27 cellular contexts compared by ENCODE assay signal in the genomic region with DNA sequence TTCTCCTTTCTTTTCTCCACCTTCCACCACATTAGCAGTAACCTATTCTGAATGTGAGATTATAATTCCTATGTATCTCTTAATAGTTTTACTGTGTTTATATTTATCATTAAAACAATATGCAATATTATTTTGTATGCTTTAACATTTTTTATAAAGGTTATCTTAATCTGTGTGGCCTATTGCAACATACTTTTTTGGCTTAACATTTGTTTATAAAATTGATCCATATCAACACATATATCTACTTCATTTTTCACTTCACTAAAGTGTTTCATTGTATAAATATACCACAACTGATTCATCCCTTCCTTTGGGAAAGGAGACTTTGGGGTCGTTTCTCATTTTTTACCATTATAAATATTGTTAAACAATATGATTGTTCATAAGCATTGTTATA.
"Had no signal": no experiment of that assay in that cellular context is flagged by ENCODE, and none has a peak within 500 bp of the region (broad histone marks: within the 10 kb centered on the region; RNA-seq: fewer than 3 reads in every experiment).

No MANE protein-coding gene starts in this region.

- ATAC-seq: mucosa of descending colon; natural killer cell treated with Interleukin-12 subunit alpha and Interleukin-12 subunit beta and Interleukin-15 and Interleukin-18, amount 100 ng/mL, for 72 hours; stimulated activated memory B cell treated with anti-CD40 and anti-IgM and Interleukin-4, amounts not matched to agents 10 μg/mL and 1 μg/mL and 100 μg/mL, for 72 hours; stimulated activated naive CD8-positive, alpha-beta T cell treated with anti-CD3 and anti-CD28 coated beads, Interleukin-15, Interleukin-2, amounts not matched to agents 100 U/mL and 50 U/mL, for 24 hours had no signal

- FAIRE-seq: colon, urothelium cell line had no signal

- H3K4me1 ChIP-seq: esophagus muscularis mucosa, left lung, parathyroid adenoma, right atrium auricular region, sigmoid colon, testis, tibial artery had no signal

- H3K27ac Mint-ChIP-seq: endodermal cell; mesothelial cell of epicardium; natural killer cell treated with Interleukin-12 subunit alpha and Interleukin-12 subunit beta and Interleukin-15 and Interleukin-18, amount 100 ng/mL, for 72 hours; progenitor cell of endocrine pancreas; stimulated activated memory B cell treated with anti-CD40 and anti-IgM and Interleukin-4, amounts not matched to agents 10 μg/mL and 1 μg/mL and 100 μg/mL, for 72 hours; type B pancreatic cell had no signal

- H3K4me3 ChIP-seq: esophagus muscularis mucosa, left lung, mucosa of descending colon, right atrium auricular region, sigmoid colon, testis, tibial artery had no signal

- H3K9me3 Mint-ChIP-seq: mesothelial cell of epicardium; natural killer cell treated with Interleukin-12 subunit alpha and Interleukin-12 subunit beta and Interleukin-15 and Interleukin-18, amount 100 ng/mL, for 72 hours; neural crest cell; stimulated activated memory B cell treated with anti-CD40 and anti-IgM and Interleukin-4, amounts not matched to agents 10 μg/mL and 1 μg/mL and 100 μg/mL, for 72 hours; type B pancreatic cell had no signal

- DNase-seq: effector CD8-positive, alpha-beta T cell; endodermal cell; foreskin melanocyte; head of caudate nucleus; left cardiac atrium; left lung; mucosa of descending colon; naive B cell; sigmoid colon; stimulated activated CD4-positive, alpha-beta T cell treated with anti-CD3 and anti-CD28 coated beads, Interleukin-2, amount 100 ng/mL, for 24 hours; stimulated activated CD4-positive, alpha-beta T cell treated with anti-CD3 and anti-CD28 coated beads, Interleukin-4, amount 100 ng/mL, for 24 hours; stimulated activated naive CD8-positive, alpha-beta T cell treated with anti-CD3 and anti-CD28 coated beads, Interleukin-15, Interleukin-2, amounts not matched to agents 100 U/mL and 50 U/mL, for 24 hours; substantia nigra; testis; tibial artery had no signal

- H2AFZ ChIP-seq: parathyroid adenoma had no signal

- H3K9me3 ChIP-seq: esophagus muscularis mucosa, left lung, mucosa of descending colon, neutrophil, right atrium auricular region, sigmoid colon, testis, tibial artery had no signal

- H3K27ac ChIP-seq: esophagus muscularis mucosa, left lung, neutrophil, parathyroid adenoma, right atrium auricular region, sigmoid colon, testis, tibial artery had no signal

- H3K36me3 Mint-ChIP-seq: natural killer cell treated with Interleukin-12 subunit alpha and Interleukin-12 subunit beta and Interleukin-15 and Interleukin-18, amount 100 ng/mL, for 72 hours had no signal

- H3K4me1 Mint-ChIP-seq: endodermal cell; mesothelial cell of epicardium; naive B cell; stimulated activated memory B cell treated with anti-CD40 and anti-IgM and Interleukin-4, amounts not matched to agents 10 μg/mL and 1 μg/mL and 100 μg/mL, for 72 hours had no signal

- H3K4me3 Mint-ChIP-seq: endodermal cell; mesothelial cell of epicardium; naive B cell; natural killer cell treated with Interleukin-12 subunit alpha and Interleukin-12 subunit beta and Interleukin-15 and Interleukin-18, amount 100 ng/mL, for 72 hours; neural crest cell; stimulated activated memory B cell treated with anti-CD40 and anti-IgM and Interleukin-4, amounts not matched to agents 10 μg/mL and 1 μg/mL and 100 μg/mL, for 72 hours; type B pancreatic cell had no signal

- H3K27me3 ChIP-seq: esophagus muscularis mucosa, left lung, neutrophil, right atrium auricular region, sigmoid colon, testis, tibial artery had no signal

- H3K9ac ChIP-seq: parathyroid adenoma had no signal

- H3K79me2 ChIP-seq: parathyroid adenoma had no signal
